In genomic region chr13:99496322-99497142, GRCh38 we compare ENCODE assay signal across 8 cellular contexts. TPM values are rescaled to one million over a fixed set of nuclear protein-coding genes. Genes with fewer than 3 reads are reported as not detected.
DNase-seq lines count a peak whose midpoint lies in the region; ATAC-seq, FAIRE-seq and TF ChIP-seq lines count a peak whose summit lies in the region.

No MANE protein-coding gene starts in this region.

- FAIRE-seq in H54 (lab: Jason Lieb, UNC): peak; percentile 100

- intact Hi-C loops in prostate gland (cut with DNase I): no loop called here

- H3K4me1 Mint-ChIP-seq in activated CD8-positive, alpha-beta memory T cell treated with anti-CD3 and anti-CD28 coated beads, Interleukin-2, amount 10 ng/mL, durations not matched to agents 7 days and 5 days: peaks cover 62% of the 10 kb centered on the region

- no peaks in the 10 kb centered on the region for H3K4me1 ChIP-seq in prostate gland (replicated peaks)

- 72% methylated on average over 10 of the region's 10 CpGs for WGBS in prostate gland

- H3K27me3 Mint-ChIP-seq in activated CD8-positive, alpha-beta memory T cell treated with anti-CD3 and anti-CD28 coated beads, Interleukin-2, amount 10 ng/mL, durations not matched to agents 7 days and 5 days: no peaks in the 10 kb centered on the region

- TF ChIP-seq CTCF in NB4 (IDR thresholded peaks at IDR 0.05; ENCODE audit: low read depth, low read length): no peak
- no peak for TF ChIP-seq CTCF in prostate gland (IDR thresholded peaks at IDR 0.05)

- H3K27ac ChIP-seq in prostate gland: peak overlapping the region in 1 of 2 donors; percentile 9

- H3K4me3 Mint-ChIP-seq in activated CD8-positive, alpha-beta memory T cell treated with anti-CD3 and anti-CD28 coated beads, Interleukin-2, amount 10 ng/mL, durations not matched to agents 7 days and 5 days: peak overlapping the region; percentile 94

- H3K27me3 ChIP-seq in prostate gland (replicated peaks; ENCODE audit: insufficient read depth): no peaks in the 10 kb centered on the region

- no peaks in the 10 kb centered on the region for H3K9me3 ChIP-seq in prostate gland

- H3K27ac Mint-ChIP-seq in activated CD8-positive, alpha-beta memory T cell treated with anti-CD3 and anti-CD28 coated beads, Interleukin-2, amount 10 ng/mL, durations not matched to agents 7 days and 5 days: peak overlapping the region; percentile 100

- ATAC-seq in activated CD8-positive, alpha-beta memory T cell treated with anti-CD3 and anti-CD28 coated beads, Interleukin-2, amount 10 ng/mL, durations not matched to agents 7 days and 5 days: peak; percentile 45

- CTCF ChIA-PET in activated CD8-positive, alpha-beta memory T cell treated with anti-CD3 and anti-CD28 coated beads, Interleukin-2, amount 10 ng/mL, durations not matched to agents 7 days and 5 days (lab: Charles Lee): interaction anchor here (0.5 to 1.7 kb wide), 7 partner anchors 8 to 57 kb away, joined by 3 to 5 read pairs (median 3); no protein-coding TSS in a partner anchor

- peak; percentile 55 for DNase-seq in EH (ENCODE audit: low read depth)
- peak; percentile 40 for DNase-seq in H54 (ENCODE audit: insufficient read length, low spot score)
- peak; percentile 78 for DNase-seq in NB4 (ENCODE audit: low read depth)
- DNase-seq in activated CD8-positive, alpha-beta memory T cell treated with anti-CD3 and anti-CD28 coated beads, Interleukin-2, amount 10 ng/mL, durations not matched to agents 7 days and 5 days: peak; percentile 95
- peak; percentile 96 for DNase-seq in fibroblast of peridontal ligament (ENCODE audit: extremely low read depth)
- peak; percentile 20 for DNase-seq in prostate gland (ENCODE audit: low spot score)
- DNase-seq in NCI-H2227 (lab: John Stamatoyannopoulos, UW; ENCODE audit: unreplicated experiment): no peak
- DNase-seq in NCI-H82 (lab: John Stamatoyannopoulos, UW): no peak

- H3K4me3 ChIP-seq in NB4 (ENCODE audit: low read depth, low read length) (peak overlapping the region; percentile 41), prostate gland (peak overlapping the region; percentile 1)

- peaks cover 26% of the 10 kb centered on the region for H3K36me3 Mint-ChIP-seq in activated CD8-positive, alpha-beta memory T cell treated with anti-CD3 and anti-CD28 coated beads, Interleukin-2, amount 10 ng/mL, durations not matched to agents 7 days and 5 days

- H3K9me3 Mint-ChIP-seq in activated CD8-positive, alpha-beta memory T cell treated with anti-CD3 and anti-CD28 coated beads, Interleukin-2, amount 10 ng/mL, durations not matched to agents 7 days and 5 days (ENCODE audit: low read depth): peaks cover 12% of the 10 kb centered on the region

- H3K36me3 ChIP-seq in prostate gland: no peaks in the 10 kb centered on the region

- TF ChIP-seq POLR2A in H54 (IDR thresholded peaks at IDR 0.05; ENCODE audit: low read depth, low read length) (no peak), NB4 (IDR thresholded peaks at IDR 0.05; ENCODE audit: extremely low read depth, insufficient read length) (peak; percentile 49), prostate gland (IDR thresholded peaks at IDR 0.05) (no peak)

RNA-seq across cellular contexts. Expression of gene TM9SF2, which starts 4.7 kb away (rescaled TPM):
- total RNA-seq in activated CD8-positive, alpha-beta memory T cell treated with anti-CD3 and anti-CD28 coated beads, Interleukin-2, amount 10 ng/mL, durations not matched to agents 7 days and 5 days: 10 to 100 TPM; 67.9 to 79.4 TPM
- total RNA-seq in prostate gland: 100 to 1,000 TPM; 136 to 175 TPM

Comparison
In these comparisons a context has a peak if more than half of its experiments do, and no peak if none do; other contexts are left out.
1. DNase-seq: peak in EH (single experiment), H54 (single experiment), NB4 (single experiment), activated CD8-positive, alpha-beta memory T cell treated with anti-CD3 and anti-CD28 coated beads, Interleukin-2, amount 10 ng/mL, durations not matched to agents 7 days and 5 days (single experiment), fibroblast of peridontal ligament (single experiment) and prostate gland (single experiment); none in NCI-H2227 (single experiment) and NCI-H82 (single experiment).